8 cellular contexts compared by ENCODE assay signal in the genomic region with DNA sequence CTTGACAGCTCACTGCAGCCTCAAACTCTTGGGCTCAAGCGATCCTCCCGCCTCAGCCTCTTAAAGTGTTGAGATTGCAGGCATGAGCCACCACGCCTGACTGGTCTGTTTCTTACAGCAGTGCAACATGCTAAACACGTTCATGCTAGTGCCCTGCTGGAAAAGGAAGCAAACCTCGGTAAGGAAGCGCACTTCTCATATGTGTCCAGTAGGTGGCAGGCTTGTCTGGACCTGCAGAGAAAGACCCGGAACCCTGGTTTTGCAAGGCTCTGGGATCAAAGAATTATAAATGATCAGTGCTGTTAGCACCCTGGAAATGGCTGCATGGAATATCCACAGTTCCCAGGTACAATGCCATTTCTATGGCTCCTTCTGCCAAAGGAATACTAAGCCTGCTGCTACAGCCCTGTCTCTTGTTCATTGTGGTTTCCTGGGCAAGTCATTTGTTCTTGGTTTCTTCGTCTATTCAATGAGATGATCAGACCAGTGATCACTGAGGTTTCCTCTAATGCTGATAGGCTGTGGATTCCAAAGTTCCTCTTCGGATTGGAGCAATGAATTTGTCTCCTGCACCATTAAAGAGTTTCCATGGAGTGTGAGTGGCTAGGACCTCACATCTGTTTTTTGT. TPM values are rescaled to one million over a fixed set of nuclear protein-coding genes. Genes with fewer than 3 reads are reported as not detected.
DNase-seq lines count a peak whose midpoint lies in the region; ATAC-seq and TF ChIP-seq lines count a peak whose summit lies in the region.

No MANE protein-coding gene starts in this region.

- TF ChIP-seq POLR2A in gastroesophageal sphincter (IDR thresholded peaks at IDR 0.05) (no peak), ovary (IDR thresholded peaks at IDR 0.05) (no peak)

- no peaks in the 10 kb centered on the region for H3K79me2 ChIP-seq in MM.1S (ENCODE audit: low read length)

- H3K4me1 ChIP-seq in A673 (ENCODE audit: insufficient read depth, low read length, poor library complexity, severe bottlenecking) (no peaks in the 10 kb centered on the region), MM.1S (ENCODE audit: low read length) (peaks cover 30% of the 10 kb centered on the region), gastroesophageal sphincter (peaks cover 0 to 20% (median 0%) of the 10 kb centered on the region in 3 donors), ovary (ENCODE audit: insufficient read depth) (no peaks in the 10 kb centered on the region)

- peak; percentile 93 for TF ChIP-seq CTCF in A673 (conservative IDR thresholded peaks at IDR 0.05; ENCODE audit: low read depth, low read length)
- TF ChIP-seq CTCF in GM13976 (IDR thresholded peaks at IDR 0.05; ENCODE audit: borderline replicate concordance, control extremely low read depth, extremely low read depth, insufficient read depth, missing control alignments), result peak; percentile 89
- peak; percentile 96 for TF ChIP-seq CTCF in MM.1S (IDR thresholded peaks at IDR 0.05; ENCODE audit: low read length)
- peak; percentile 73 to 89 (median 81) for TF ChIP-seq CTCF in gastroesophageal sphincter (IDR thresholded peaks at IDR 0.05)
- TF ChIP-seq CTCF in ovary (IDR thresholded peaks at IDR 0.05), result peak; percentile 68 to 73 (median 70)

- H3F3A ChIP-seq in MM.1S (ENCODE audit: insufficient read depth, low read length), result peaks cover 19% of the 10 kb centered on the region

- peak overlapping the region; percentile 56 for H3K4me2 ChIP-seq in MM.1S (ENCODE audit: low read depth, low read length)

- H4K20me1 ChIP-seq in MM.1S (ENCODE audit: insufficient read depth, low read length), result no peaks in the 10 kb centered on the region

- DNase-seq in A673 (ENCODE audit: low spot score), result peak; percentile 83
- peak; percentile 77 for DNase-seq in GM13976 (ENCODE audit: low spot score)
- DNase-seq in MM.1S, result peak; percentile 70
- peak; percentile 40 for DNase-seq in SHP77 treated with DMSO at 0.1 percent for 48 hours (lab: John Stamatoyannopoulos, UW)
- DNase-seq in activated gamma-delta T cell treated with anti-CD3 and anti-CD28 coated beads, Interleukin-2, amount 50 U/mL, for 16 hours (ENCODE audit: low read depth), result peak; percentile 45
- DNase-seq in ovary, result peak; percentile 49 to 73 (median 62)

- intact Hi-C loops in A673 (cut with micrococcal nuclease; ENCODE audit: unreplicated experiment) (loop anchor here (2.0 kb wide), 1 partner anchor 62 kb away; no protein-coding TSS in a partner anchor), ovary (cut with DNase I) (no loop called here)

- no TSS peak for BruUV-seq in A673 (replicated peaks; lab: Mats Ljungman, UMichigan)

- H2AFZ ChIP-seq in MM.1S (ENCODE audit: low read length), result peak overlapping the region; percentile 31

- no peaks in the 10 kb centered on the region for H3K9me2 ChIP-seq in MM.1S (replicated peaks; ENCODE audit: insufficient read depth, low read length)

- WGBS in gastroesophageal sphincter (ENCODE audit: low coverage in 1 of 2), 2 donors, result 19 to 58% methylated on average over 2 to 3 of the region's 9 CpGs
- WGBS in ovary, 3 donors, result 10 to 13% (median 12%) methylated on average over 9 of the region's 9 CpGs

- no peaks in the 10 kb centered on the region for H3K27me3 ChIP-seq in A673 (replicated peaks; ENCODE audit: insufficient read depth, low read depth, low read length, poor library complexity)
- peaks cover 6% of the 10 kb centered on the region; the same call in 1 of the 2 replicates for H3K27me3 ChIP-seq in MM.1S (replicated peaks; ENCODE audit: insufficient read depth, low read length)
- no peaks in the 10 kb centered on the region for H3K27me3 ChIP-seq in gastroesophageal sphincter
- H3K27me3 ChIP-seq in ovary, result no peaks in the 10 kb centered on the region

- peak; percentile 71 for ATAC-seq in gastroesophageal sphincter
- ATAC-seq in GM18861 (IDR thresholded peaks at IDR 0.05; ENCODE audit: unreplicated experiment), result no peak

- no peak for TF ChIP-seq EP300 in gastroesophageal sphincter (IDR thresholded peaks at IDR 0.05)
- TF ChIP-seq EP300 in ovary (IDR thresholded peaks at IDR 0.05), result no peak

- POLR2A ChIA-PET in A673 (lab: Charles Lee; ENCODE audit: low non-redundant PET), result no interaction called here

- H3K9ac ChIP-seq in MM.1S (ENCODE audit: low read length), result no peak overlapping the region

- in situ Hi-C loops in GM13976 (cut with MboI; ENCODE audit: low sequenced_read_pairs, unreplicated experiment), result no loop called here

- H3K27ac ChIP-seq in A673 (ENCODE audit: low read depth, low read length, poor library complexity, severe bottlenecking), result no peak overlapping the region
- H3K27ac ChIP-seq in MM.1S (ENCODE audit: low read length), result no peak overlapping the region
- H3K27ac ChIP-seq in gastroesophageal sphincter, result no peak overlapping the region
- no peak overlapping the region for H3K27ac ChIP-seq in ovary

- CTCF ChIA-PET in A673 (lab: Charles Lee), result interaction anchor here (0.7 kb wide), 1 partner anchor 14 kb away, joined by 4 read pairs; no protein-coding TSS in a partner anchor

- H3K36me3 ChIP-seq in A673 (ENCODE audit: insufficient read depth, low read length, poor library complexity, severe bottlenecking), result no peaks in the 10 kb centered on the region
- no peaks in the 10 kb centered on the region for H3K36me3 ChIP-seq in MM.1S (replicated peaks; ENCODE audit: insufficient read depth, low read length)
- no peaks in the 10 kb centered on the region for H3K36me3 ChIP-seq in gastroesophageal sphincter
- H3K36me3 ChIP-seq in ovary, result no peaks in the 10 kb centered on the region

- no peaks in the 10 kb centered on the region for H3K9me3 ChIP-seq in A673 (ENCODE audit: low read depth, low read length, poor library complexity, severe bottlenecking)
- no peaks in the 10 kb centered on the region for H3K9me3 ChIP-seq in MM.1S (replicated peaks; ENCODE audit: insufficient read depth, low read length)
- no peaks in the 10 kb centered on the region for H3K9me3 ChIP-seq in gastroesophageal sphincter
- no peaks in the 10 kb centered on the region for H3K9me3 ChIP-seq in ovary

- H3K4me3 ChIP-seq in A673 (ENCODE audit: low read depth, low read length, poor library complexity, severe bottlenecking), result no peak overlapping the region
- 0 out of 2 replicates have a peak overlapping the region, but pooled peaks have one; percentile 14 for H3K4me3 ChIP-seq in MM.1S (ENCODE audit: low read length)
- no peak overlapping the region for H3K4me3 ChIP-seq in gastroesophageal sphincter
- H3K4me3 ChIP-seq in ovary, result no peak overlapping the region

RNA-seq across cellular contexts. Expression of a gene that starts 15.9 kb away (rescaled TPM):
- total RNA-seq in A673 (2021), result not detected in 2 replicates
- total RNA-seq in gastroesophageal sphincter, result not detected
- not detected for total RNA-seq in ovary
- not detected for polyA plus RNA-seq in ovary

RNA-seq across cellular contexts. Expression of a gene that starts 24.6 kb away (rescaled TPM):
- total RNA-seq in A673 (2021), result 127 and 136 TPM in 2 replicates
- total RNA-seq in gastroesophageal sphincter, result 1 to 10 TPM in 1 of 4 donors, under 1 TPM in 3; 0.40 to 2.2 (median 0.72) TPM
- 1 to 10 TPM in 2 of 7 donors, under 1 TPM in 5; 0.23 to 1.4 (median 0.53) TPM for total RNA-seq in ovary
- polyA plus RNA-seq in ovary, result 1 to 10 TPM in 1 of 2 donors, under 1 TPM in 1; 0.96 to 1.5 TPM

RNA-seq across cellular contexts. Expression of a gene that starts 40.5 kb away (rescaled TPM):
- total RNA-seq in A673 (2021) (0.26 and 0.87 TPM in 2 replicates), gastroesophageal sphincter (1 to 10 TPM in 2 of 4 donors, under 1 TPM in 2; 0.66 to 3.0 (median 1.3) TPM), ovary (10 to 100 TPM in 1 of 7 donors, 1 to 10 TPM in 6; 3.1 to 13.8 (median 5.7) TPM)
- polyA plus RNA-seq in ovary, result 1 to 10 TPM; 3.3 to 9.6 TPM

RNA-seq across cellular contexts. Expression of a gene that starts 40.8 kb away (rescaled TPM):
- total RNA-seq in A673 (2021), result 3.3 and 5.6 TPM in 2 replicates
- 1 to 10 TPM; 3.9 to 8.3 (median 4.7) TPM for total RNA-seq in gastroesophageal sphincter
- total RNA-seq in ovary, result 10 to 100 TPM in 5 of 7 donors, 1 to 10 TPM in 2; 5.1 to 17.9 (median 11.4) TPM
- polyA plus RNA-seq in ovary, result 10 to 100 TPM in 1 of 2 donors, 1 to 10 TPM in 1; 4.1 to 13.8 TPM

Comparison
In these comparisons a context has a peak if more than half of its experiments do, and no peak if none do; other contexts are left out.
1. RNA of a gene that starts 24.6 kb away (total RNA-seq): 127 to 136 TPM in A673; 0.40 to 2.2 TPM in gastroesophageal sphincter and 0.23 to 1.4 TPM in ovary; every median in the first group is over 10 times any median in the second.
2. Peak in every context shown above with its lines, with median percentiles within 50 percentile points of each other: DNase-seq and CTCF ChIP-seq.